In the genomic region with DNA sequence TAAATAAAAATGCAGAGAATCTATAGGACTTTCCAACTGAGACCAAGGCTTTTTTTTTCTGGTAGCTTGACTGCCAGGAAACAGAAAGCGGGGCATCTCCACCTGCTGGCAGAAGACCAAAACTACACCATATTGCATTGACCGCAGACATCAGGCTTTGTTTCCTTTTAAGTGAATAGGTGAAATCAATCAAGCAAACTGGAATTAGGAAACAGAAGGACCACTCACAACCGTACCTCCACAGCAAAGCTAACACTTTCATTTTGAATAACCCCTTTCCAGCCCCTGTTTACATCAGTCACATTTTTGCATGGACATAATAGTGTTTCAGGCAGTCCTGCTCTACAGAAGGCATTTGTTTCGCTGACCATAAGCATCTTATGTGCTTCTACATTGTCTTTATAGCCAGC, we compare ENCODE assay signal across 8 cellular contexts.
DNase-seq lines count a peak whose midpoint lies in the region; ATAC-seq and TF ChIP-seq lines count a peak whose summit lies in the region.

No MANE protein-coding gene starts in this region.

- H3K4me3 ChIP-seq in NT2/D1 (ENCODE audit: insufficient read length, low read depth) (no peak overlapping the region), retinal pigment epithelial cell (ENCODE audit: low read length) (no peak overlapping the region)

- H3K36me3 ChIP-seq in NT2/D1 (ENCODE audit: insufficient read depth, insufficient read length, low read length): no peaks in the 10 kb centered on the region

- H3K27me3 ChIP-seq in NT2/D1 (ENCODE audit: insufficient read depth, insufficient read length): no peaks in the 10 kb centered on the region

- H3K36me3 Mint-ChIP-seq in activated T-cell treated with anti-CD3 and anti-CD28 coated beads, Interleukin-2, amount 50 U/mL, for 72 hours (ENCODE audit: insufficient read depth in 2 of 2): no peaks in the 10 kb centered on the region

- no peak overlapping the region for H3K27ac Mint-ChIP-seq in activated T-cell treated with anti-CD3 and anti-CD28 coated beads, Interleukin-2, amount 50 U/mL, for 72 hours

- DNase-seq in C1 segment of cervical spinal cord (lab: John Stamatoyannopoulos, UW) (peak in 8 of 14 donors; percentile 1 to 9 (median 4)), NT2/D1 (ENCODE audit: low read depth, low spot score) (peak; percentile 22), germinal center (ENCODE audit: low spot score) (peak; percentile 38), retinal pigment epithelial cell (ENCODE audit: low read depth) (peak; percentile 15)
- DNase-seq in activated T-cell treated with anti-CD3 and anti-CD28 coated beads, Interleukin-2, amount 50 U/mL, for 72 hours: peak; percentile 31 to 45

- TF ChIP-seq CTCF in retinal pigment epithelial cell (conservative IDR thresholded peaks at IDR 0.05; ENCODE audit: low read depth, low read length): peak; percentile 80

- no peak overlapping the region for H3K4me3 Mint-ChIP-seq in activated T-cell treated with anti-CD3 and anti-CD28 coated beads, Interleukin-2, amount 50 U/mL, for 72 hours

- ATAC-seq in GM18858 (IDR thresholded peaks at IDR 0.05; ENCODE audit: unreplicated experiment) (peak; percentile 74), HG03378 (IDR thresholded peaks at IDR 0.05; ENCODE audit: unreplicated experiment) (peak; percentile 80), HG02938 (IDR thresholded peaks at IDR 0.05; ENCODE audit: unreplicated experiment) (no peak)
- ATAC-seq in activated T-cell treated with anti-CD3 and anti-CD28 coated beads, Interleukin-2, amount 50 U/mL, for 72 hours (replicated peaks in 1 of 2): peak; percentile 40 to 44

- H3K9me3 Mint-ChIP-seq in activated T-cell treated with anti-CD3 and anti-CD28 coated beads, Interleukin-2, amount 50 U/mL, for 72 hours: no peaks in the 10 kb centered on the region

- no peaks in the 10 kb centered on the region for H3K9me3 ChIP-seq in NT2/D1 (ENCODE audit: insufficient read depth, low read length)

- H3K9ac ChIP-seq in NT2/D1 (ENCODE audit: insufficient read length, low read depth): no peak overlapping the region

- peaks cover 31% of the 10 kb centered on the region for H3K27me3 Mint-ChIP-seq in activated T-cell treated with anti-CD3 and anti-CD28 coated beads, Interleukin-2, amount 50 U/mL, for 72 hours (ENCODE audit: low read depth)

- no peaks in the 10 kb centered on the region for H3K4me1 ChIP-seq in NT2/D1 (ENCODE audit: insufficient read depth, insufficient read length)

- H3K4me1 Mint-ChIP-seq in activated T-cell treated with anti-CD3 and anti-CD28 coated beads, Interleukin-2, amount 50 U/mL, for 72 hours (ENCODE audit: low read depth): peaks cover 32% of the 10 kb centered on the region
